ENCODE assay signal across 9 cellular contexts in the genomic region with DNA sequence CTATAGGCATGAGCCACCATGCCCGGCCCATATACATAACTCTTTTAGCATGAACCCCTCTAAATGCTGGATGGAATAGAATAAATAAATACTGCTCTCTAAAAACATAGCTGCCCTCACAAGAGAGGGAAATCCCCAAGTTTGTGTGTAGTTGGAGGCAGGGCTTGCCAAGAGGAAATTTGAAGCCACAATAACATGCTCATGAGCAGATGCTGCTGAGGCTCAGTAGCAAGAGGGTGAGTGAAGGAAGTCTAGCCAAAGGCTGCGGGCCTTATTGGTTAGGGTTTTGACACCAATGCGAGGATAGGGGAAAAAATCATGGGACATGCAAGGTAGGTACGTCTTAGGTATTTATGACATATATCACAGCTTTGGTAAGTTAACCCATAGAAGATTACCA. TPM values are rescaled to one million over a fixed set of nuclear protein-coding genes. Genes with fewer than 3 reads are reported as not detected.
DNase-seq lines count a peak whose midpoint lies in the region; ATAC-seq and TF ChIP-seq lines count a peak whose summit lies in the region.
"Had no signal": no experiment of that assay in that cellular context is flagged by ENCODE, and none has a peak within 500 bp of the region (broad histone marks: within the 10 kb centered on the region; RNA-seq: fewer than 3 reads in every experiment).

No MANE protein-coding gene starts in this region.

- H3K36me3 ChIP-seq in naive thymus-derived CD4-positive, alpha-beta T cell (ENCODE audit: control insufficient read depth in 2 of 3, insufficient read depth in 3 of 3, low read length in 3 of 3) = no peaks in the 10 kb centered on the region
- no peaks in the 10 kb centered on the region for H3K36me3 ChIP-seq in GM23338 (ENCODE audit: insufficient read depth)

- peaks cover 63% of the 10 kb centered on the region for H3K4me1 Mint-ChIP-seq in activated CD4-positive, alpha-beta memory T cell treated with anti-CD3 and anti-CD28 coated beads, Interleukin-2, amount 10 ng/mL, durations not matched to agents 7 days and 5 days
- peaks cover 35 to 95% (median 89%) of the 10 kb centered on the region in 7 donors for H3K4me1 Mint-ChIP-seq in naive thymus-derived CD4-positive, alpha-beta T cell
- no peaks in the 10 kb centered on the region for H3K4me1 Mint-ChIP-seq in GM23338

- TF ChIP-seq CTCF in GM23338 (conservative IDR thresholded peaks at IDR 0.05; ENCODE audit: low read depth in 2 of 2) (no peak), lower leg skin (IDR thresholded peaks at IDR 0.05) (no peak)

- WGBS in lower leg skin, 2 donors = 61 to 75% methylated on average over 4 of the region's 4 CpGs

- H3K27me3 Mint-ChIP-seq in activated CD4-positive, alpha-beta memory T cell treated with anti-CD3 and anti-CD28 coated beads, Interleukin-2, amount 10 ng/mL, durations not matched to agents 7 days and 5 days = no peaks in the 10 kb centered on the region
- H3K27me3 Mint-ChIP-seq in naive thymus-derived CD4-positive, alpha-beta T cell = no peaks in the 10 kb centered on the region
- peaks cover 2% of the 10 kb centered on the region for H3K27me3 Mint-ChIP-seq in GM23338 (ENCODE audit: insufficient read depth, low read depth, poor library complexity)

- no peaks in the 10 kb centered on the region for H3K9me3 ChIP-seq in naive thymus-derived CD4-positive, alpha-beta T cell (ENCODE audit: control insufficient read depth in 2 of 3, low read length in 3 of 3)

- ATAC-seq in GM19023 (IDR thresholded peaks at IDR 0.05; ENCODE audit: unreplicated experiment) = peak; percentile 87
- peak; percentile 59 for ATAC-seq in HG02973 (IDR thresholded peaks at IDR 0.05; ENCODE audit: unreplicated experiment)
- peak; percentile 97 for ATAC-seq in naive thymus-derived CD4-positive, alpha-beta T cell
- no peak for ATAC-seq in GM23338

- peak; percentile 55 for DNase-seq in activated CD4-positive, alpha-beta memory T cell treated with anti-CD3 and anti-CD28 coated beads, Interleukin-2, amount 10 ng/mL, durations not matched to agents 7 days and 5 days
- DNase-seq in naive thymus-derived CD4-positive, alpha-beta T cell = peak in 7 of 9 donors; percentile 64 to 83 (median 76)
- DNase-seq in medulla oblongata (ENCODE audit: extremely low spot score) (no peak), middle frontal gyrus (ENCODE audit: extremely low spot score, low spot score) (no peak), GM23338 (ENCODE audit: low spot score) (no peak), lower leg skin (ENCODE audit: low spot score in 2 of 2) (no peak)
- DNase-seq: IMR-90 had no signal

- no peaks in the 10 kb centered on the region for H3F3A ChIP-seq in GM23338 (replicated peaks; ENCODE audit: low read depth)

- CTCF ChIA-PET in activated CD4-positive, alpha-beta memory T cell treated with anti-CD3 and anti-CD28 coated beads, Interleukin-2, amount 10 ng/mL, durations not matched to agents 7 days and 5 days (lab: Charles Lee) = interaction anchor here (1.7 to 2.3 kb wide), 2 partner anchors 17 to 31 kb away, joined by 4 to 9 read pairs; partner anchors contain the start of gene TPK1
- CTCF ChIA-PET in naive thymus-derived CD4-positive, alpha-beta T cell (lab: Charles Lee) = interaction anchor here (0.7 to 1.7 kb wide), 3 partner anchors 15 to 1948 kb away, joined by 5 to 7 read pairs (median 5); no protein-coding TSS in a partner anchor

- peak overlapping the region; percentile 63 for H3K27ac Mint-ChIP-seq in activated CD4-positive, alpha-beta memory T cell treated with anti-CD3 and anti-CD28 coated beads, Interleukin-2, amount 10 ng/mL, durations not matched to agents 7 days and 5 days
- H3K27ac Mint-ChIP-seq in naive thymus-derived CD4-positive, alpha-beta T cell = peak overlapping the region; percentile 87 to 97 (median 93)
- H3K27ac Mint-ChIP-seq in GM23338 = no peak overlapping the region

- H3K9me3 Mint-ChIP-seq in activated CD4-positive, alpha-beta memory T cell treated with anti-CD3 and anti-CD28 coated beads, Interleukin-2, amount 10 ng/mL, durations not matched to agents 7 days and 5 days = no peaks in the 10 kb centered on the region
- H3K9me3 Mint-ChIP-seq in naive thymus-derived CD4-positive, alpha-beta T cell = peaks cover 0 to 3% (median 0%) of the 10 kb centered on the region in 11 donors
- H3K9me3 Mint-ChIP-seq in GM23338 = no peaks in the 10 kb centered on the region

- peaks cover 3% of the 10 kb centered on the region; the same call in 1 of the 2 replicates for H3K9me2 ChIP-seq in GM23338 (ENCODE audit: insufficient read depth)

- H2AFZ ChIP-seq in GM23338 = no peak overlapping the region

- H3K4me3 ChIP-seq in naive thymus-derived CD4-positive, alpha-beta T cell (ENCODE audit: low read length) = no peak overlapping the region
- H3K4me3 ChIP-seq in GM23338 = no peak overlapping the region
- no peak overlapping the region for H3K4me3 ChIP-seq in lower leg skin (ENCODE audit: low read depth, poor library complexity, severe bottlenecking)

- no peaks in the 10 kb centered on the region for H3K27me3 ChIP-seq in naive thymus-derived CD4-positive, alpha-beta T cell (ENCODE audit: control insufficient read depth in 2 of 2, insufficient read depth in 2 of 2, low read length in 2 of 2)
- H3K27me3 ChIP-seq in GM23338 (ENCODE audit: insufficient read depth) = no peaks in the 10 kb centered on the region

- no peak overlapping the region for H3K4me3 Mint-ChIP-seq in activated CD4-positive, alpha-beta memory T cell treated with anti-CD3 and anti-CD28 coated beads, Interleukin-2, amount 10 ng/mL, durations not matched to agents 7 days and 5 days
- H3K4me3 Mint-ChIP-seq in naive thymus-derived CD4-positive, alpha-beta T cell = peak overlapping the region; percentile 62 to 84 (median 72)
- H3K4me3 Mint-ChIP-seq in GM23338 = no peak overlapping the region

- H3K4me1 ChIP-seq in naive thymus-derived CD4-positive, alpha-beta T cell (ENCODE audit: control insufficient read depth in 2 of 2, insufficient read depth in 2 of 2, low read length in 2 of 2) = peaks cover 37 to 56% of the 10 kb centered on the region in 2 donors
- no peaks in the 10 kb centered on the region for H3K4me1 ChIP-seq in GM23338 (ENCODE audit: insufficient read depth)

- no peaks in the 10 kb centered on the region for H4K20me1 ChIP-seq in GM23338 (replicated peaks; ENCODE audit: insufficient read depth)

- H3K27ac ChIP-seq in naive thymus-derived CD4-positive, alpha-beta T cell (ENCODE audit: low read depth, low read length) = peak overlapping the region; percentile 73
- no peak overlapping the region for H3K27ac ChIP-seq in GM23338 (ENCODE audit: low read depth)

- H3K36me3 Mint-ChIP-seq in activated CD4-positive, alpha-beta memory T cell treated with anti-CD3 and anti-CD28 coated beads, Interleukin-2, amount 10 ng/mL, durations not matched to agents 7 days and 5 days (ENCODE audit: low read depth) = peaks cover 14% of the 10 kb centered on the region
- H3K36me3 Mint-ChIP-seq in naive thymus-derived CD4-positive, alpha-beta T cell = peaks cover 0 to 21% (median 5%) of the 10 kb centered on the region in 5 donors
- H3K36me3 Mint-ChIP-seq in GM23338 (ENCODE audit: low read depth) = no peaks in the 10 kb centered on the region

- POLR2A ChIA-PET in activated CD4-positive, alpha-beta memory T cell treated with anti-CD3 and anti-CD28 coated beads, Interleukin-2, amount 10 ng/mL, durations not matched to agents 7 days and 5 days (lab: Charles Lee) = interaction anchor here (5.8 to 5.9 kb wide), 2 partner anchors 14 to 18 kb away, joined by 23 to 146 read pairs; partner anchors contain the start of gene TPK1
- POLR2A ChIA-PET in naive thymus-derived CD4-positive, alpha-beta T cell (lab: Charles Lee) = interaction anchor here (0.8 to 9.6 kb wide), 6 partner anchors 8 to 25 kb away, joined by 3 to 394 read pairs (median 9); partner anchors contain the start of gene TPK1

- no peak for TF ChIP-seq POLR2A in lower leg skin (IDR thresholded peaks at IDR 0.05)

- H3K4me2 ChIP-seq in GM23338 = no peak overlapping the region

- intact Hi-C loops in naive thymus-derived CD4-positive, alpha-beta T cell (cut with micrococcal nuclease) = loop anchor here (1.0 kb wide), 2 partner anchors 11 to 17 kb away; no protein-coding TSS in a partner anchor
- intact Hi-C loops in lower leg skin (cut with DNase I; ENCODE audit: low total_unique reads) = no loop called here

- H3K79me2 ChIP-seq in GM23338 (replicated peaks; ENCODE audit: insufficient read depth) = no peaks in the 10 kb centered on the region

TF ChIP-seq in GM23338, 12 proteins besides CTCF, POLR2A, EP300 and RAD21 (continues in another document):
- TF ChIP-seq, protein P1, sequence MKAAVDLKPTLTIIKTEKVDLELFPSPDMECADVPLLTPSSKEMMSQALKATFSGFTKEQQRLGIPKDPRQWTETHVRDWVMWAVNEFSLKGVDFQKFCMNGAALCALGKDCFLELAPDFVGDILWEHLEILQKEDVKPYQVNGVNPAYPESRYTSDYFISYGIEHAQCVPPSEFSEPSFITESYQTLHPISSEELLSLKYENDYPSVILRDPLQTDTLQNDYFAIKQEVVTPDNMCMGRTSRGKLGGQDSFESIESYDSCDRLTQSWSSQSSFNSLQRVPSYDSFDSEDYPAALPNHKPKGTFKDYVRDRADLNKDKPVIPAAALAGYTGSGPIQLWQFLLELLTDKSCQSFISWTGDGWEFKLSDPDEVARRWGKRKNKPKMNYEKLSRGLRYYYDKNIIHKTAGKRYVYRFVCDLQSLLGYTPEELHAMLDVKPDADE (IDR thresholded peaks at IDR 0.05) = no peak

RNA-seq across cellular contexts. Expression of gene TPK1, which starts 17.3 kb away (rescaled TPM):
- 10 to 100 TPM; 16.7 to 18.5 TPM for total RNA-seq in activated CD4-positive, alpha-beta memory T cell treated with anti-CD3 and anti-CD28 coated beads, Interleukin-2, amount 10 ng/mL, durations not matched to agents 7 days and 5 days
- total RNA-seq in naive thymus-derived CD4-positive, alpha-beta T cell = 10 to 100 TPM; 18.2 to 32.9 (median 26.3) TPM
- 10 to 100 TPM; 19.8 to 30.1 TPM for polyA plus RNA-seq in naive thymus-derived CD4-positive, alpha-beta T cell
- total RNA-seq in GM23338 (2014; rRNA removed; shearing (Covaris generic)) = 1.5 and 2.6 TPM in 2 replicates
- polyA plus RNA-seq in GM23338 (2016; fragmentation: Nextera tagmentation; extraction: Ambion mirVana) = 2.9 and 3.2 TPM in 2 replicates
- total RNA-seq in lower leg skin = 1 to 10 TPM; 1.1 to 5.5 (median 3.3) TPM

Comparison
In these comparisons a context has a peak if more than half of its experiments do, and no peak if none do; other contexts are left out.
1. DNase-seq: peak in activated CD4-positive, alpha-beta memory T cell treated with anti-CD3 and anti-CD28 coated beads, Interleukin-2, amount 10 ng/mL, durations not matched to agents 7 days and 5 days (single experiment) and naive thymus-derived CD4-positive, alpha-beta T cell (7 of 9); none in medulla oblongata (single experiment), middle frontal gyrus (single experiment), GM23338 (single experiment) and lower leg skin (0 of 2).
2. H3K4me3 Mint-ChIP-seq: peak in naive thymus-derived CD4-positive, alpha-beta T cell (10 of 10); none in activated CD4-positive, alpha-beta memory T cell treated with anti-CD3 and anti-CD28 coated beads, Interleukin-2, amount 10 ng/mL, durations not matched to agents 7 days and 5 days (single experiment) and GM23338 (single experiment).